In genomic region chr12:120317258-120318105, GRCh38 we compare ENCODE assay signal across 1 cellular context.
TF ChIP-seq lines count a peak whose summit lies in the region.

No MANE protein-coding gene starts in this region.

TF ChIP-seq in GM12878, 131 proteins besides CTCF, POLR2A, EP300 and RAD21 (continues in another document):
- TF ChIP-seq PBX3 (IDR thresholded peaks at IDR 0.05; ENCODE audit: insufficient replicate concordance, low read depth, low read length) (no peak), RB1 (IDR thresholded peaks at IDR 0.05; ENCODE audit: borderline replicate concordance) (0 out of 2 replicates have a peak, but pooled peaks have one; percentile 19), YBX1 (IDR thresholded peaks at IDR 0.05) (no peak), SMARCA5 (IDR thresholded peaks at IDR 0.05) (peak; percentile 72), TAF1 (IDR thresholded peaks at IDR 0.05; ENCODE audit: borderline replicate concordance, low read depth, low read length) (peak; percentile 95), RAD51 (IDR thresholded peaks at IDR 0.05) (peak; percentile 100), SREBF2 (IDR thresholded peaks at IDR 0.05; ENCODE audit: low read length) (no peak), PML (IDR thresholded peaks at IDR 0.05; ENCODE audit: low read length) (no peak), ZNF622 (IDR thresholded peaks at IDR 0.05) (no peak), ZNF687 (IDR thresholded peaks at IDR 0.05) (peak; percentile 67), PAX5 (IDR thresholded peaks at IDR 0.05; ENCODE audit: borderline replicate concordance, low read depth, low read length) (peak; percentile 82; the same call in 1 of the 2 replicates), BHLHE40 (IDR thresholded peaks at IDR 0.05; ENCODE audit: borderline replicate concordance in 1 of 2, low read depth in 2 of 2, low read length in 1 of 2) (peak; percentile 37 to 92; a peak in 2 of 4 replicates), RELA (IDR thresholded peaks at IDR 0.05; ENCODE audit: borderline replicate concordance, partially characterized antibody) (peak; percentile 87), ZBTB11 (CRISPR knock-in tag; IDR thresholded peaks at IDR 0.05) (peak; percentile 72), ZSCAN29 (IDR thresholded peaks at IDR 0.05) (no peak), ESRRA (IDR thresholded peaks at IDR 0.05; ENCODE audit: low read length) (no peak), MAX (IDR thresholded peaks at IDR 0.05; ENCODE audit: low read depth, low read length) (peak; percentile 100), BCLAF1 (IDR thresholded peaks at IDR 0.05) (no peak), NKRF (conservative IDR thresholded peaks at IDR 0.05) (peak; percentile 85), HDGF (IDR thresholded peaks at IDR 0.05) (peak; percentile 56; the same call in 1 of the 2 replicates), ATF7 (IDR thresholded peaks at IDR 0.05; ENCODE audit: low read depth) (peak; percentile 99), ZBED1 (IDR thresholded peaks at IDR 0.05; ENCODE audit: borderline replicate concordance) (no peak), IRF3 (IDR thresholded peaks at IDR 0.05) (peak; percentile 64; the same call in 1 of the 2 replicates), NFIC (IDR thresholded peaks at IDR 0.05; ENCODE audit: low read depth, low read length) (no peak), NRF1 (conservative IDR thresholded peaks at IDR 0.05; ENCODE audit: low read depth, low read length) (peak; percentile 56), REST (IDR thresholded peaks at IDR 0.05; ENCODE audit: low read depth, low read length) (no peak), KLF5 (IDR thresholded peaks at IDR 0.05; ENCODE audit: partially characterized antibody) (peak; percentile 91), NR2F1 (conservative IDR thresholded peaks at IDR 0.05) (no peak), CUX1 (IDR thresholded peaks at IDR 0.05; ENCODE audit: insufficient replicate concordance, low read depth, low read length) (no peak), BCL11A (IDR thresholded peaks at IDR 0.05; ENCODE audit: low read depth, low read length) (no peak)
